ENCODE assay signal across 18 cellular contexts in genomic region chr11:121586727-121587126, GRCh38.
A peak's percentile ranks its signal among the peaks of the same experiment; 100 is the strongest.
DNase-seq lines count a peak whose midpoint lies in the region; ATAC-seq and TF ChIP-seq lines count a peak whose summit lies in the region.
"Had no signal": no experiment of that assay in that cellular context is flagged by ENCODE, and none has a peak within 500 bp of the region (broad histone marks: within the 10 kb centered on the region; RNA-seq: fewer than 3 reads in every experiment).

No MANE protein-coding gene starts in this region.

- H3K4me3 ChIP-seq in duodenal mucosa (ENCODE audit: low read depth in 1 of 2, low read length in 2 of 2) = peak overlapping the region; percentile 40 to 42
- no peak overlapping the region for H3K4me3 ChIP-seq in adrenal gland
- H3K4me3 ChIP-seq: GM23248 had no signal

- POLR2A ChIA-PET in naive thymus-derived CD8-positive, alpha-beta T cell (lab: Charles Lee) = no interaction called here

- no peaks in the 10 kb centered on the region for H3K27me3 Mint-ChIP-seq in activated naive CD4-positive, alpha-beta T cell treated with anti-CD3 and anti-CD28 coated beads, Interleukin-2, amount 50 U/mL, for 24 hours
- no peaks in the 10 kb centered on the region for H3K27me3 Mint-ChIP-seq in activated naive CD4-positive, alpha-beta T cell treated with anti-CD3 and anti-CD28 coated beads for 36 hours (ENCODE audit: low read depth)
- no peaks in the 10 kb centered on the region for H3K27me3 Mint-ChIP-seq in naive thymus-derived CD8-positive, alpha-beta T cell

- H3K9me3 Mint-ChIP-seq in activated naive CD4-positive, alpha-beta T cell treated with anti-CD3 and anti-CD28 coated beads, Interleukin-2, amount 50 U/mL, for 24 hours = no peaks in the 10 kb centered on the region
- H3K9me3 Mint-ChIP-seq in activated naive CD4-positive, alpha-beta T cell treated with anti-CD3 and anti-CD28 coated beads for 36 hours = no peaks in the 10 kb centered on the region
- no peaks in the 10 kb centered on the region for H3K9me3 Mint-ChIP-seq in naive thymus-derived CD8-positive, alpha-beta T cell

- peaks cover 12% of the 10 kb centered on the region for H3K36me3 Mint-ChIP-seq in activated naive CD4-positive, alpha-beta T cell treated with anti-CD3 and anti-CD28 coated beads, Interleukin-2, amount 50 U/mL, for 24 hours
- peaks cover 26% of the 10 kb centered on the region for H3K36me3 Mint-ChIP-seq in activated naive CD4-positive, alpha-beta T cell treated with anti-CD3 and anti-CD28 coated beads for 36 hours (ENCODE audit: low read depth)
- H3K36me3 Mint-ChIP-seq in naive thymus-derived CD8-positive, alpha-beta T cell = peaks cover 4 to 98% (median 23%) of the 10 kb centered on the region in 3 donors

- peak overlapping the region; percentile 23 for H3K27ac Mint-ChIP-seq in activated naive CD4-positive, alpha-beta T cell treated with anti-CD3 and anti-CD28 coated beads, Interleukin-2, amount 50 U/mL, for 24 hours
- no peak overlapping the region for H3K27ac Mint-ChIP-seq in activated naive CD4-positive, alpha-beta T cell treated with anti-CD3 and anti-CD28 coated beads for 36 hours
- H3K27ac Mint-ChIP-seq in naive thymus-derived CD8-positive, alpha-beta T cell = peak overlapping the region in 8 of 10 donors; percentile 5 to 82 (median 67)

- intact Hi-C loops in activated naive CD4-positive, alpha-beta T cell treated with anti-CD3 and anti-CD28 coated beads for 36 hours (cut with micrococcal nuclease) = no loop called here
- intact Hi-C loops in adrenal gland (cut with DNase I) = no loop called here

- DNase-seq in activated naive CD4-positive, alpha-beta T cell treated with anti-CD3 and anti-CD28 coated beads for 36 hours = no peak
- peak; percentile 100 for DNase-seq in NCI-H526 treated with DMSO at 0.1 percent for 48 hours (lab: John Stamatoyannopoulos, UW)
- no peak for DNase-seq in naive thymus-derived CD8-positive, alpha-beta T cell
- no peak for DNase-seq in activated CD4-positive, CD25-positive, alpha-beta regulatory T cell treated with anti-CD3 and anti-CD28 coated beads, Interleukin-2, amount 50 U/mL, for 72 hours
- DNase-seq in adrenal gland = no peak
- DNase-seq: C1 segment of cervical spinal cord, Calu3, GM23248, NCI-H1092, NCI-H1694, NCI-H2107, NCI-H345, NCI-H774, SIG-M5 had no signal

- peaks cover 20 to 48% of the 10 kb centered on the region in 2 donors for H3K36me3 ChIP-seq in duodenal mucosa (ENCODE audit: control insufficient read depth in 1 of 2, insufficient read depth in 2 of 2, low read length in 2 of 2)
- H3K36me3 ChIP-seq in adrenal gland (replicated peaks in 1 of 2) = no peaks in the 10 kb centered on the region

- no peak for ATAC-seq in naive thymus-derived CD8-positive, alpha-beta T cell
- ATAC-seq in GM18519 (IDR thresholded peaks at IDR 0.05; ENCODE audit: low FRiP score, unreplicated experiment) = no peak
- ATAC-seq: HCT116 had no signal

- no peak overlapping the region for H3K9ac ChIP-seq in duodenal mucosa (ENCODE audit: low read depth in 1 of 2, low read length in 2 of 2)
- H3K9ac ChIP-seq: GM23248 had no signal

- H3K27ac ChIP-seq in duodenal mucosa (ENCODE audit: low read depth, low read length) (peak overlapping the region; percentile 76), adrenal gland (no peak overlapping the region)
- H3K27ac ChIP-seq: GM23248 had no signal

- WGBS in adrenal gland, 4 donors = 86 to 100% (median 95%) methylated on average over 1 to 2 of the region's 2 CpGs

- TF ChIP-seq POLR2A in adrenal gland (IDR thresholded peaks at IDR 0.05) = no peak

- TF ChIP-seq CTCF in adrenal gland (IDR thresholded peaks at IDR 0.05) = no peak

- CTCF ChIA-PET in activated naive CD4-positive, alpha-beta T cell treated with anti-CD3 and anti-CD28 coated beads for 36 hours (lab: Charles Lee) = no interaction called here

- H3K4me1 ChIP-seq in duodenal mucosa (ENCODE audit: control insufficient read depth in 1 of 2, insufficient read depth in 2 of 2, low read length in 2 of 2) (peaks cover 24 to 42% of the 10 kb centered on the region in 2 donors), adrenal gland (replicated peaks in 1 of 2) (peaks cover 0 to 8% of the 10 kb centered on the region in 2 donors)

- no peak overlapping the region for H3K4me3 Mint-ChIP-seq in activated naive CD4-positive, alpha-beta T cell treated with anti-CD3 and anti-CD28 coated beads, Interleukin-2, amount 50 U/mL, for 24 hours
- no peak overlapping the region for H3K4me3 Mint-ChIP-seq in activated naive CD4-positive, alpha-beta T cell treated with anti-CD3 and anti-CD28 coated beads for 36 hours
- H3K4me3 Mint-ChIP-seq in naive thymus-derived CD8-positive, alpha-beta T cell = no peak overlapping the region

- H3K9me3 ChIP-seq in duodenal mucosa (ENCODE audit: control insufficient read depth in 1 of 2, low read length in 2 of 2) = no peaks in the 10 kb centered on the region
- H3K9me3 ChIP-seq in adrenal gland (replicated peaks in 1 of 3) = no peaks in the 10 kb centered on the region

- H3K4me1 Mint-ChIP-seq in activated naive CD4-positive, alpha-beta T cell treated with anti-CD3 and anti-CD28 coated beads, Interleukin-2, amount 50 U/mL, for 24 hours = peaks cover 25% of the 10 kb centered on the region
- H3K4me1 Mint-ChIP-seq in activated naive CD4-positive, alpha-beta T cell treated with anti-CD3 and anti-CD28 coated beads for 36 hours (ENCODE audit: low read depth) = peaks cover 27% of the 10 kb centered on the region
- peaks cover 16 to 57% (median 24%) of the 10 kb centered on the region in 4 donors for H3K4me1 Mint-ChIP-seq in naive thymus-derived CD8-positive, alpha-beta T cell

- H3K27me3 ChIP-seq in duodenal mucosa (ENCODE audit: control insufficient read depth in 1 of 2, insufficient read depth in 2 of 2, low read length in 2 of 2) (no peaks in the 10 kb centered on the region), adrenal gland (no peaks in the 10 kb centered on the region)

Comparison
In these comparisons a context has a peak if more than half of its experiments do, and no peak if none do; other contexts are left out.
1. H3K4me3 ChIP-seq: peak in duodenal mucosa (2 of 2); none in adrenal gland (0 of 4).